17 cellular contexts compared by ENCODE assay signal in genomic region chr7:88985309-88985708, GRCh38.
DNase-seq lines count a peak whose midpoint lies in the region; ATAC-seq, FAIRE-seq and TF ChIP-seq lines count a peak whose summit lies in the region.
"Had no signal": no experiment of that assay in that cellular context is flagged by ENCODE, and none has a peak within 500 bp of the region (broad histone marks: within the 10 kb centered on the region; RNA-seq: fewer than 3 reads in every experiment).

No MANE protein-coding gene starts in this region.

- H3K4me1 ChIP-seq in GM23338 (ENCODE audit: insufficient read depth), result no peaks in the 10 kb centered on the region; the same call in 1 of the 2 replicates
- H3K4me1 ChIP-seq: A549 had no signal

- POLR2A ChIA-PET in WTC11 (lab: Charles Lee), result no interaction called here

- H3K4me1 Mint-ChIP-seq in GM23338 (peaks cover 7% of the 10 kb centered on the region; the same call in 2 of the 3 replicates), WTC11 (peaks cover 14% of the 10 kb centered on the region)

- no peak overlapping the region for H3K27ac Mint-ChIP-seq in GM23338
- H3K27ac Mint-ChIP-seq in WTC11, result no peak overlapping the region
- H3K27ac Mint-ChIP-seq: CD4-positive, alpha-beta T cell had no signal

- H4K20me1 ChIP-seq in GM23338 (replicated peaks; ENCODE audit: insufficient read depth), result no peaks in the 10 kb centered on the region

- peak; percentile 19 for DNase-seq in GM23338 (ENCODE audit: low spot score)
- DNase-seq in WTC11 (ENCODE audit: low spot score), result peak; percentile 10
- DNase-seq in iPS-NIHi11 (ENCODE audit: low spot score), result peak; percentile 34
- DNase-seq in urothelium cell line (ENCODE audit: low spot score), result no peak
- no peak for DNase-seq in COR-L47 (lab: John Stamatoyannopoulos, UW)
- no peak for DNase-seq in NCI-H2081 (lab: John Stamatoyannopoulos, UW)
- DNase-seq: AML-193; CD4-positive, alpha-beta T cell; DMS153; DMS79; GDM1; GOT3; H9 had no signal

- no peak overlapping the region for H3K4me2 ChIP-seq in GM23338
- H3K4me2 ChIP-seq: A549 had no signal

- H3K27me3 ChIP-seq in GM23338 (ENCODE audit: insufficient read depth), result no peaks in the 10 kb centered on the region

- H3K9me3 Mint-ChIP-seq in GM23338 (no peaks in the 10 kb centered on the region; the same call in 1 of the 3 replicates), WTC11 (peaks cover 5% of the 10 kb centered on the region)
- H3K9me3 Mint-ChIP-seq: CD4-positive, alpha-beta T cell; H9 had no signal

- no peaks in the 10 kb centered on the region for H3F3A ChIP-seq in GM23338 (replicated peaks; ENCODE audit: low read depth)

- CTCF ChIA-PET in WTC11 (lab: Charles Lee), result no interaction called here

- H3K27me3 Mint-ChIP-seq in GM23338 (ENCODE audit: insufficient read depth, low read depth, poor library complexity), result no peaks in the 10 kb centered on the region
- no peaks in the 10 kb centered on the region for H3K27me3 Mint-ChIP-seq in WTC11 (ENCODE audit: low read depth)
- H3K27me3 Mint-ChIP-seq: CD4-positive, alpha-beta T cell had no signal

- no peaks in the 10 kb centered on the region for H3K79me2 ChIP-seq in GM23338 (replicated peaks; ENCODE audit: insufficient read depth)

- no peak overlapping the region for H2AFZ ChIP-seq in GM23338

- H3K9me2 ChIP-seq in GM23338 (ENCODE audit: insufficient read depth), result no peaks in the 10 kb centered on the region

- H3K27ac ChIP-seq in GM23338 (ENCODE audit: low read depth), result no peak overlapping the region
- H3K27ac ChIP-seq: 22Rv1, A549, C4-2B had no signal

- no peak for TF ChIP-seq CTCF in GM23338 (conservative IDR thresholded peaks at IDR 0.05; ENCODE audit: low read depth in 2 of 2)
- TF ChIP-seq CTCF in WTC11 (IDR thresholded peaks at IDR 0.05), result no peak

- H3K36me3 ChIP-seq in GM23338 (ENCODE audit: insufficient read depth), result no peaks in the 10 kb centered on the region

- H3K4me3 ChIP-seq in GM23338, result no peak overlapping the region
- H3K4me3 ChIP-seq: A549 had no signal

- H3K4me3 Mint-ChIP-seq in GM23338, result no peak overlapping the region
- no peak overlapping the region for H3K4me3 Mint-ChIP-seq in WTC11
- H3K4me3 Mint-ChIP-seq: CD4-positive, alpha-beta T cell; H9 had no signal

- ATAC-seq in GM23338 (peak; percentile 71), WTC11 (peak; percentile 64; the same call in 1 of the 2 replicates), HG03095 (IDR thresholded peaks at IDR 0.05; ENCODE audit: unreplicated experiment) (no peak)
- ATAC-seq: A549 had no signal

- H3K36me3 Mint-ChIP-seq in GM23338 (ENCODE audit: low read depth) (no peaks in the 10 kb centered on the region), WTC11 (no peaks in the 10 kb centered on the region)

- FAIRE-seq in urothelium cell line (lab: Jason Lieb, UNC), result peak; percentile 40
- FAIRE-seq: A549 had no signal

TF ChIP-seq in GM23338, 12 proteins besides CTCF, POLR2A, EP300 and RAD21 (continues in another document):
- TF ChIP-seq POLR2AphosphoS5 (IDR thresholded peaks at IDR 0.05; ENCODE audit: low read depth), result no peak
- no peak for TF ChIP-seq EZH2phosphoT487 (IDR thresholded peaks at IDR 0.05; ENCODE audit: unreplicated experiment)
- TF ChIP-seq NANOG (IDR thresholded peaks at IDR 0.05; ENCODE audit: borderline replicate concordance), result no peak

TF ChIP-seq in WTC11, 78 proteins besides CTCF, POLR2A, EP300 and RAD21:
- TF ChIP-seq ZNF532 (CRISPR knock-in tag; IDR thresholded peaks at IDR 0.05; ENCODE audit: borderline replicate concordance), result no peak
- no peak for TF ChIP-seq MXD4 (CRISPR knock-in tag; IDR thresholded peaks at IDR 0.05; ENCODE audit: borderline replicate concordance)
- TF ChIP-seq E2F4 (CRISPR knock-in tag; IDR thresholded peaks at IDR 0.05; ENCODE audit: borderline replicate concordance, low read depth), result no peak
- no peak for TF ChIP-seq ZNF121 (CRISPR knock-in tag; IDR thresholded peaks at IDR 0.05)
- no peak for TF ChIP-seq ZBTB43 (CRISPR knock-in tag; IDR thresholded peaks at IDR 0.05)
- no peak for TF ChIP-seq ZNF423 (CRISPR knock-in tag; IDR thresholded peaks at IDR 0.05)
- TF ChIP-seq EMX1 (CRISPR knock-in tag; IDR thresholded peaks at IDR 0.05), result no peak
- no peak for TF ChIP-seq SMAD4 (CRISPR knock-in tag; IDR thresholded peaks at IDR 0.05)
- TF ChIP-seq ESRRA (CRISPR knock-in tag; IDR thresholded peaks at IDR 0.05; ENCODE audit: borderline replicate concordance), result no peak
- TF ChIP-seq ZSCAN18 (CRISPR knock-in tag; IDR thresholded peaks at IDR 0.05), result no peak
TF ChIP-seq in WTC11: peak in this region for 0.

Comparison
In these comparisons a context has a peak if more than half of its experiments do, and no peak if none do; other contexts are left out.
1. DNase-seq: peak in GM23338 (single experiment), WTC11 (single experiment) and iPS-NIHi11 (single experiment); none in urothelium cell line (single experiment), COR-L47 (single experiment) and NCI-H2081 (0 of 2).